In genomic region chr5:130496215-130496614, GRCh38 we compare ENCODE assay signal across 17 cellular contexts.
DNase-seq lines count a peak whose midpoint lies in the region; ATAC-seq, FAIRE-seq and TF ChIP-seq lines count a peak whose summit lies in the region.
"Had no signal": no experiment of that assay in that cellular context is flagged by ENCODE, and none has a peak within 500 bp of the region (broad histone marks: within the 10 kb centered on the region; RNA-seq: fewer than 3 reads in every experiment).

No MANE protein-coding gene starts in this region.

- ATAC-seq in GM21576 (IDR thresholded peaks at IDR 0.05; ENCODE audit: unreplicated experiment) = no peak

- H3K9ac ChIP-seq in astrocyte (ENCODE audit: low read length) (no peak overlapping the region), keratinocyte (ENCODE audit: control insufficient read depth, extremely low read depth, insufficient read depth, low read length) (no peak overlapping the region)
- H3K9ac ChIP-seq: GM23248 had no signal

- FAIRE-seq in astrocyte (lab: Jason Lieb, UNC) = peak; percentile 29
- FAIRE-seq in keratinocyte (lab: Jason Lieb, UNC) = peak; percentile 86

- H3K27ac Mint-ChIP-seq in astrocyte (ENCODE audit: unreplicated experiment) = no peak overlapping the region
- H3K27ac Mint-ChIP-seq: CD14-positive monocyte had no signal

- H2AFZ ChIP-seq in astrocyte (ENCODE audit: low read depth, low read length) (no peak overlapping the region), keratinocyte (ENCODE audit: control insufficient read depth, low read length) (no peak overlapping the region)
- H2AFZ ChIP-seq: GM23248 had no signal

- no peaks in the 10 kb centered on the region for H3K79me2 ChIP-seq in astrocyte (ENCODE audit: insufficient read depth, low read length)
- H3K79me2 ChIP-seq in keratinocyte (ENCODE audit: control insufficient read depth, insufficient read depth, low read length) = no peaks in the 10 kb centered on the region

- H3K4me1 ChIP-seq in astrocyte (ENCODE audit: insufficient read depth, low read length) (no peaks in the 10 kb centered on the region), keratinocyte (ENCODE audit: control insufficient read depth, extremely low read depth, insufficient read depth, low read length) (peaks cover 3% of the 10 kb centered on the region)
- H3K4me1 ChIP-seq: Peyer's patch had no signal

- H3K27ac ChIP-seq in astrocyte (ENCODE audit: low read depth, low read length) (no peak overlapping the region), keratinocyte (ENCODE audit: control insufficient read depth, insufficient read depth, low read length) (peak overlapping the region; percentile 68)
- H3K27ac ChIP-seq: GM23248, Peyer's patch had no signal

- no peaks in the 10 kb centered on the region for H3K27me3 ChIP-seq in astrocyte (ENCODE audit: insufficient read depth, low read length)
- no peaks in the 10 kb centered on the region for H3K27me3 ChIP-seq in keratinocyte (ENCODE audit: control insufficient read depth, extremely low read depth, insufficient read depth, low read length)
- H3K27me3 ChIP-seq: MG63, Peyer's patch had no signal

- no peaks in the 10 kb centered on the region for H3K36me3 Mint-ChIP-seq in astrocyte (ENCODE audit: low read depth, unreplicated experiment)
- H3K36me3 Mint-ChIP-seq: CD14-positive monocyte had no signal

- no peaks in the 10 kb centered on the region for H3K4me1 Mint-ChIP-seq in astrocyte (ENCODE audit: low read depth, unreplicated experiment)
- H3K4me1 Mint-ChIP-seq: CD14-positive monocyte had no signal

- H3K27me3 Mint-ChIP-seq in astrocyte (ENCODE audit: low read depth, unreplicated experiment) = no peaks in the 10 kb centered on the region

- TF ChIP-seq POLR2A in lower leg skin (IDR thresholded peaks at IDR 0.05) = no peak

- dilution Hi-C loops in keratinocyte (cut with MboI; ENCODE audit: extremely low pct_ligation_motif_present, low sequenced_read_pairs) = no loop called here

- no peaks in the 10 kb centered on the region for H3K36me3 ChIP-seq in astrocyte (ENCODE audit: insufficient read depth, low read length)
- no peaks in the 10 kb centered on the region for H3K36me3 ChIP-seq in keratinocyte (ENCODE audit: control insufficient read depth in 2 of 2, extremely low read depth in 1 of 2, insufficient read depth in 2 of 2, low read length in 2 of 2)
- H3K36me3 ChIP-seq: MG63, Peyer's patch had no signal

- WGBS in lower leg skin, 2 donors = 56 to 57% methylated on average over 1 of the region's 1 CpG

- intact Hi-C loops in lower leg skin (cut with DNase I; ENCODE audit: low total_unique reads) = no loop called here

- H3K9me1 ChIP-seq in keratinocyte (ENCODE audit: control insufficient read depth, extremely low read depth, insufficient read depth, low read length) = no peaks in the 10 kb centered on the region

- no peak for TF ChIP-seq CTCF in astrocyte (IDR thresholded peaks at IDR 0.05; ENCODE audit: insufficient read depth, low read depth, low read length)
- TF ChIP-seq CTCF in keratinocyte (optimal IDR thresholded peaks at IDR 0.05 in 1 of 3, IDR thresholded peaks at IDR 0.05 in 1 of 3, conservative IDR thresholded peaks at IDR 0.05 in 1 of 3; ENCODE audit: extremely low read depth in 1 of 3, insufficient read depth in 2 of 3, low read length in 3 of 3) = no peak
- no peak for TF ChIP-seq CTCF in lower leg skin (IDR thresholded peaks at IDR 0.05)

- H3K4me3 Mint-ChIP-seq in astrocyte (ENCODE audit: unreplicated experiment) = no peak overlapping the region
- H3K4me3 Mint-ChIP-seq: CD14-positive monocyte had no signal

- H4K20me1 ChIP-seq in astrocyte (ENCODE audit: insufficient read depth, low read length) (no peaks in the 10 kb centered on the region), keratinocyte (ENCODE audit: control insufficient read depth, extremely low read depth, insufficient read depth, low read length) (no peaks in the 10 kb centered on the region)

- H3K4me2 ChIP-seq in astrocyte (ENCODE audit: low read length) = no peak overlapping the region
- no peak overlapping the region for H3K4me2 ChIP-seq in keratinocyte (ENCODE audit: control insufficient read depth, extremely low read depth, insufficient read depth, low read depth, low read length)

- H3K9me3 ChIP-seq in astrocyte (ENCODE audit: insufficient read depth, low read depth, low read length) (no peaks in the 10 kb centered on the region), keratinocyte (ENCODE audit: control insufficient read depth, low read depth, low read length) (peaks cover 9% of the 10 kb centered on the region)
- H3K9me3 ChIP-seq: MG63, Peyer's patch had no signal

- no peak overlapping the region for H3K4me3 ChIP-seq in astrocyte (ENCODE audit: insufficient read depth, low read depth, low read length)
- H3K4me3 ChIP-seq in keratinocyte (ENCODE audit: control insufficient read depth in 2 of 3, extremely low read depth in 1 of 3, insufficient read depth in 2 of 3, low read depth in 1 of 3, low read length in 3 of 3) = no peak overlapping the region
- no peak overlapping the region for H3K4me3 ChIP-seq in lower leg skin (ENCODE audit: low read depth, poor library complexity, severe bottlenecking)
- H3K4me3 ChIP-seq: GM23248, MG63, Peyer's patch had no signal

- DNase-seq in DMS53 treated with DMSO at 0.1 percent for 48 hours (lab: John Stamatoyannopoulos, UW; ENCODE audit: unreplicated experiment) (peak; percentile 34), LoVo (ENCODE audit: low spot score) (peak; percentile 29), astrocyte (ENCODE audit: low read depth) (no peak), keratinocyte (ENCODE audit: low read depth, low spot score) (peak; percentile 53), CD1c-positive myeloid dendritic cell (ENCODE audit: extremely low spot score) (no peak), lower leg skin (ENCODE audit: low spot score in 2 of 2) (no peak)
- DNase-seq: AML-193, COR-L47, GM23248, KBM-7, MG63, NCI-H1092 treated with DMSO at 0.1 percent for 48 hours, NCI-H2081 treated with DMSO at 0.1 percent for 48 hours, NCI-H524, Peyer's patch had no signal

- H3K9me3 Mint-ChIP-seq in astrocyte (ENCODE audit: unreplicated experiment) = peaks cover 8% of the 10 kb centered on the region

Comparison
In these comparisons a context has a peak if more than half of its experiments do, and no peak if none do; other contexts are left out.
1. DNase-seq: peak in DMS53 treated with DMSO at 0.1 percent for 48 hours (single experiment), LoVo (single experiment) and keratinocyte (single experiment); none in astrocyte (single experiment), CD1c-positive myeloid dendritic cell (single experiment) and lower leg skin (0 of 2).